Comparison of ENCODE assay signal across 1 cellular context in genomic region chr17:28899212-28899815, GRCh38.
A peak's percentile ranks its signal among the peaks of the same experiment; 100 is the strongest.
TF ChIP-seq lines count a peak whose summit lies in the region.

No MANE protein-coding gene starts in this region.

TF ChIP-seq in K562, 482 proteins besides CTCF, POLR2A, EP300 and RAD21:
- TF ChIP-seq DACH1 (IDR thresholded peaks at IDR 0.05; ENCODE audit: partially characterized antibody) (peak; percentile 63), HDGF (IDR thresholded peaks at IDR 0.05) (0 out of 2 replicates have a peak, but pooled peaks have one; percentile 46), DMBX1 (CRISPR knock-in tag; IDR thresholded peaks at IDR 0.05; ENCODE audit: borderline replicate concordance) (no peak), KDM4B (IDR thresholded peaks at IDR 0.05; ENCODE audit: borderline replicate concordance in 2 of 2, low read depth in 1 of 2) (no peak), ATF7 (IDR thresholded peaks at IDR 0.05) (peak; percentile 32; the same call in 1 of the 2 replicates), ATF3 (IDR thresholded peaks at IDR 0.05) (peak; percentile 39; the same call in 1 of the 2 replicates), ATF3 (CRISPR knock-in tag; conservative IDR thresholded peaks at IDR 0.05) (no peak), ZNF3 (CRISPR knock-in tag; IDR thresholded peaks at IDR 0.05) (no peak), ZNF766 (CRISPR knock-in tag; conservative IDR thresholded peaks at IDR 0.05) (no peak), ZKSCAN8 (CRISPR knock-in tag; IDR thresholded peaks at IDR 0.05) (peak; percentile 31; the same call in 1 of the 2 replicates), TOE1 (IDR thresholded peaks at IDR 0.05; ENCODE audit: borderline replicate concordance) (0 out of 2 replicates have a peak, but pooled peaks have one; percentile 35), TOE1 (CRISPR knock-in tag; IDR thresholded peaks at IDR 0.05; ENCODE audit: borderline replicate concordance, low read depth) (no peak), ZNF717 (CRISPR knock-in tag; IDR thresholded peaks at IDR 0.05) (0 out of 2 replicates have a peak, but pooled peaks have one; percentile 52), MTA3 (IDR thresholded peaks at IDR 0.05; ENCODE audit: borderline replicate concordance) (0 out of 2 replicates have a peak, but pooled peaks have one; percentile 22)
